11 cellular contexts compared by ENCODE assay signal in genomic region chr3:9066775-9067174, GRCh38.
A peak's percentile ranks its signal among the peaks of the same experiment; 100 is the strongest.
DNase-seq lines count a peak whose midpoint lies in the region; ATAC-seq, FAIRE-seq and TF ChIP-seq lines count a peak whose summit lies in the region.
"Had no signal": no experiment of that assay in that cellular context is flagged by ENCODE, and none has a peak within 500 bp of the region (broad histone marks: within the 10 kb centered on the region; RNA-seq: fewer than 3 reads in every experiment).

No MANE protein-coding gene starts in this region.

- no peak overlapping the region for H4K91ac ChIP-seq in H1 (replicated peaks; ENCODE audit: insufficient read length, low read length)

- H3K4me3 ChIP-seq in A549 (no peak overlapping the region), HEK293 (ENCODE audit: low read depth, low read length) (no peak overlapping the region), H1 (ENCODE audit: extremely low read depth in 1 of 4, insufficient read depth in 2 of 4, low read depth in 3 of 4, low read length in 4 of 4) (no peak overlapping the region)
- H3K4me3 ChIP-seq: BLaER1 treated with 17β-estradiol and CSF1 and Interleukin-3, amounts not matched to agents 10 nM and 100 nM; GM12878 had no signal

- no peaks in the 10 kb centered on the region for H3K4me1 ChIP-seq in A549
- H3K4me1 ChIP-seq in HEK293 (ENCODE audit: control insufficient read depth, insufficient read depth, low read length) = no peaks in the 10 kb centered on the region
- no peaks in the 10 kb centered on the region for H3K4me1 ChIP-seq in H1 (replicated peaks in 1 of 4; ENCODE audit: control insufficient read depth in 3 of 4, insufficient read depth in 4 of 4, low read length in 3 of 4)

- H3K18ac ChIP-seq in H1 (ENCODE audit: extremely low read depth, low read length) = no peak overlapping the region

- H4K5ac ChIP-seq in H1 (ENCODE audit: insufficient read length, low read depth, low read length) = no peak overlapping the region

- no peak for DNase-seq in A549 (ENCODE audit: low read depth in 1 of 2, low spot score in 1 of 2)
- no peak for DNase-seq in H1 (ENCODE audit: low read depth in 1 of 2, low spot score in 2 of 2)
- DNase-seq in SW 1271 (lab: John Stamatoyannopoulos, UW) = no peak
- no peak for DNase-seq in CD1c-positive myeloid dendritic cell (ENCODE audit: extremely low spot score)
- DNase-seq: CD8-positive, alpha-beta memory T cell; DMS79 had no signal

- no peak overlapping the region for H2BK20ac ChIP-seq in H1 (ENCODE audit: low read length)

- H3K79me2 ChIP-seq in H1 (ENCODE audit: control insufficient read depth in 1 of 2, insufficient read depth in 2 of 2, low read length in 2 of 2) = no peaks in the 10 kb centered on the region

- no peak for TF ChIP-seq EP300 in A549 (IDR thresholded peaks at IDR 0.05)
- TF ChIP-seq EP300 in H1 (IDR thresholded peaks at IDR 0.05; ENCODE audit: borderline replicate concordance in 1 of 2, low read depth in 2 of 2, low read length in 2 of 2) = no peak

- H3K56ac ChIP-seq in H1 (replicated peaks; ENCODE audit: insufficient read length, low read depth, low read length) = no peak overlapping the region

- FAIRE-seq in A549 (lab: Jason Lieb, UNC) (no peak), H1 (lab: Jason Lieb, UNC) (no peak)

- no peaks in the 10 kb centered on the region for H4K20me1 ChIP-seq in H1 (replicated peaks in 1 of 2; ENCODE audit: control insufficient read depth in 1 of 2, insufficient read depth in 2 of 2, low read length in 2 of 2)

- no peaks in the 10 kb centered on the region for H3K27me3 ChIP-seq in H1 (replicated peaks in 1 of 4; ENCODE audit: control insufficient read depth in 3 of 4, extremely low read depth in 1 of 4, insufficient read depth in 3 of 4, low read length in 3 of 4)
- H3K27me3 ChIP-seq: BLaER1 treated with 17β-estradiol and CSF1 and Interleukin-3, amounts not matched to agents 10 nM and 100 nM had no signal

- TF ChIP-seq RAD21 in A549 (conservative IDR thresholded peaks at IDR 0.05 in 1 of 2, IDR thresholded peaks at IDR 0.05 in 1 of 2) (no peak), H1 (IDR thresholded peaks at IDR 0.05 in 1 of 2, conservative IDR thresholded peaks at IDR 0.05 in 1 of 2; ENCODE audit: low read depth in 2 of 2, low read length in 2 of 2) (no peak)

- CTCF ChIA-PET in A549 (lab: Yijun Ruan, JAX) = interaction anchor here (0.7 to 2.7 kb wide), 18 partner anchors 8 to 404 kb away, joined by 3 to 14 read pairs (median 4); no protein-coding TSS in a partner anchor
- CTCF ChIA-PET in HEK293 (lab: Yijun Ruan, JAX) = interaction anchor here (1.1 to 3.9 kb wide), 10 partner anchors 9 to 236 kb away, joined by 3 to 28 read pairs (median 4); no protein-coding TSS in a partner anchor
- CTCF ChIA-PET in H1 (lab: Charles Lee; ENCODE audit: partially characterized antibody) = interaction anchor here (0.6 to 7.9 kb wide), 18 partner anchors 8 to 327 kb away, joined by 3 to 91 read pairs (median 6); no protein-coding TSS in a partner anchor

- TF ChIP-seq CTCF in A549 (IDR thresholded peaks at IDR 0.05) = no peak
- TF ChIP-seq CTCF in HEK293 (tag by site-specific recombination; IDR thresholded peaks at IDR 0.05) = no peak
- no peak for TF ChIP-seq CTCF in H1 (IDR thresholded peaks at IDR 0.05; ENCODE audit: control extremely low read depth in 1 of 3, insufficient read depth in 1 of 3, low read depth in 1 of 3, low read length in 3 of 3)

- H3K23ac ChIP-seq in H1 (ENCODE audit: insufficient read length) = no peak overlapping the region

- no peak overlapping the region for H3K4me2 ChIP-seq in A549
- H3K4me2 ChIP-seq in H1 (ENCODE audit: insufficient read depth in 1 of 2, low read depth in 2 of 2, low read length in 2 of 2) = no peak overlapping the region
- H3K4me2 ChIP-seq: BLaER1 treated with 17β-estradiol and CSF1 and Interleukin-3, amounts not matched to agents 10 nM and 100 nM had no signal

- H2AK5ac ChIP-seq in H1 (ENCODE audit: low read depth, low read length) = no peak overlapping the region

- H3K9ac ChIP-seq in H1 (replicated peaks in 1 of 4; ENCODE audit: extremely low read depth in 1 of 4, low read depth in 3 of 4, low read length in 3 of 4) = no peak overlapping the region
- H3K9ac ChIP-seq: BLaER1 treated with 17β-estradiol and CSF1 and Interleukin-3, amounts not matched to agents 10 nM and 100 nM had no signal

- H3K79me1 ChIP-seq in H1 (ENCODE audit: low read depth, low read length) = no peaks in the 10 kb centered on the region

- no peaks in the 10 kb centered on the region for H3K36me3 ChIP-seq in HEK293 (ENCODE audit: control insufficient read depth in 2 of 2, insufficient read depth in 1 of 2, low read length in 2 of 2)
- 0 out of 8 replicates have a peak, but pooled peaks cover 0 to 2% (median 0%) of the 10 kb centered on the region in 4 experiments for H3K36me3 ChIP-seq in H1 (ENCODE audit: control insufficient read depth in 2 of 4, insufficient read depth in 4 of 4, low read length in 3 of 4)

- POLR2A ChIA-PET in A549 (lab: Yijun Ruan, JAX) = no interaction called here
- POLR2A ChIA-PET in HEK293 (lab: Yijun Ruan, JAX) = interaction anchor here (0.5 kb wide), 1 partner anchor 297 kb away, joined by 3 read pairs; no protein-coding TSS in a partner anchor
- POLR2A ChIA-PET in H1 (lab: Charles Lee; ENCODE audit: partially characterized antibody) = no interaction called here

- H2BK15ac ChIP-seq in H1 (ENCODE audit: low read length) = no peak overlapping the region

- H3K4ac ChIP-seq in H1 (replicated peaks; ENCODE audit: insufficient read length, low read depth, low read length) = no peak overlapping the region

- no peak overlapping the region for H3K14ac ChIP-seq in H1 (ENCODE audit: insufficient read length)

- no peak overlapping the region for H2BK5ac ChIP-seq in H1 (ENCODE audit: low read depth, low read length)

- H2BK12ac ChIP-seq in H1 (ENCODE audit: low read depth, low read length) = no peak overlapping the region

- peaks cover 5% of the 10 kb centered on the region; the same call in 1 of the 3 replicates for H3K9me3 ChIP-seq in A549
- H3K9me3 ChIP-seq in HEK293 (ENCODE audit: control insufficient read depth, insufficient read depth, low read depth, low read length) = no peaks in the 10 kb centered on the region; the same call in 1 of the 2 replicates
- H3K9me3 ChIP-seq in H1 (ENCODE audit: insufficient read depth in 2 of 2, low read depth in 1 of 2, low read length in 1 of 2) = peaks cover 0 to 5% of the 10 kb centered on the region in 2 experiments; a peak in 2 of 4 replicates

- H3K23me2 ChIP-seq in H1 (ENCODE audit: low read depth, low read length) = no peaks in the 10 kb centered on the region; the same call in 1 of the 2 replicates

- H2AFZ ChIP-seq in H1 (ENCODE audit: low read length) = no peak overlapping the region

- H3K27ac ChIP-seq in A549 (no peak overlapping the region), HEK293 (ENCODE audit: extremely low read depth, low read depth, low read length) (no peak overlapping the region), H1 (ENCODE audit: low read depth, low read length) (no peak overlapping the region)
- H3K27ac ChIP-seq: BLaER1 treated with 17β-estradiol and CSF1 and Interleukin-3, amounts not matched to agents 10 nM and 100 nM; C4-2B had no signal

- no peak overlapping the region for H2BK120ac ChIP-seq in H1 (replicated peaks; ENCODE audit: low read depth, low read length)

- TF ChIP-seq POLR2A in A549 (IDR thresholded peaks at IDR 0.05; ENCODE audit: low read length) (no peak), H1 (IDR thresholded peaks at IDR 0.05; ENCODE audit: control extremely low read depth in 1 of 2, low read depth in 2 of 2, low read length in 2 of 2) (no peak)

- 60% methylated on average over 3 of the region's 3 CpGs for WGBS in A549 (ENCODE audit: missing lambda C conversion rate)
- WGBS in H1 (ENCODE audit: extremely low coverage in 1 of 2, insufficient coverage in 1 of 2, insufficient read length in 1 of 2, insufficient replicate concordance in 2 of 2, low coverage in 1 of 2, low lambda C conversion rate in 2 of 2, missing lambda C conversion rate in 1 of 2), 2 experiments = 94% methylated on average over 3 of the region's 3 CpGs; no CpG with 5 or more reads in 1 of the 2 experiments

- ATAC-seq in A549 (no peak), GM21576 (IDR thresholded peaks at IDR 0.05; ENCODE audit: unreplicated experiment) (no peak)

- no peak overlapping the region for H4K8ac ChIP-seq in H1 (ENCODE audit: extremely low read depth, insufficient read depth, low read length)

TF ChIP-seq in A549, 52 proteins besides CTCF, POLR2A, EP300 and RAD21:
- TF ChIP-seq ZC3H11A (IDR thresholded peaks at IDR 0.05) (no peak), ZFP36 (IDR thresholded peaks at IDR 0.05; ENCODE audit: borderline replicate concordance, partially characterized antibody) (peak; percentile 4)
TF ChIP-seq in A549: peak in this region for 1.

TF ChIP-seq in HEK293, 187 proteins besides CTCF, POLR2A, EP300 and RAD21:
- peak; percentile 69 for TF ChIP-seq ZNF768 (tag by site-specific recombination; IDR thresholded peaks at IDR 0.05)
- no peak for TF ChIP-seq HOXC10 (CRISPR knock-in tag; IDR thresholded peaks at IDR 0.05)

TF ChIP-seq in H1, 55 proteins besides CTCF, POLR2A, EP300 and RAD21:
- no peak for TF ChIP-seq CTBP2 (IDR thresholded peaks at IDR 0.05; ENCODE audit: borderline replicate concordance, insufficient read depth, insufficient read length, low read length)
- TF ChIP-seq MAFK (IDR thresholded peaks at IDR 0.05; ENCODE audit: low read depth, low read length) = no peak
- no peak for TF ChIP-seq BACH1 (IDR thresholded peaks at IDR 0.05; ENCODE audit: low read length)
- TF ChIP-seq MAX (IDR thresholded peaks at IDR 0.05) = no peak
- TF ChIP-seq KDM1A (IDR thresholded peaks at IDR 0.05; ENCODE audit: borderline replicate concordance, low read length) = 0 out of 2 replicates have a peak, but pooled peaks have one; percentile 12
